27 cellular contexts compared by ENCODE assay signal in genomic region chr5:22514231-22514630, GRCh38.
A peak's percentile ranks its signal among the peaks of the same experiment; 100 is the strongest.
DNase-seq lines count a peak whose midpoint lies in the region; FAIRE-seq and TF ChIP-seq lines count a peak whose summit lies in the region.
"Had no signal": no experiment of that assay in that cellular context is flagged by ENCODE, and none has a peak within 500 bp of the region (broad histone marks: within the 10 kb centered on the region; RNA-seq: fewer than 3 reads in every experiment).

No MANE protein-coding gene starts in this region.

- H3K9ac ChIP-seq in mammary epithelial cell (ENCODE audit: insufficient read depth, low read length), result no peak overlapping the region
- H3K9ac ChIP-seq: BLaER1 treated with 17β-estradiol and CSF1 and Interleukin-3, amounts not matched to agents 10 nM and 100 nM had no signal

- no peaks in the 10 kb centered on the region for H3K36me3 Mint-ChIP-seq in endothelial cell (ENCODE audit: low read depth, unreplicated experiment)

- no peaks in the 10 kb centered on the region for H3K27me3 Mint-ChIP-seq in endothelial cell (ENCODE audit: unreplicated experiment)
- H3K27me3 Mint-ChIP-seq: CD4-positive, alpha-beta T cell had no signal

- CTCF ChIA-PET in RWPE1 (lab: Yijun Ruan, JAX), result no interaction called here
- CTCF ChIA-PET in mammary epithelial cell (lab: Charles Lee; ENCODE audit: low non-redundant PET), result no interaction called here

- H4K20me1 ChIP-seq in mammary epithelial cell (ENCODE audit: insufficient read depth, low read length), result no peaks in the 10 kb centered on the region
- H4K20me1 ChIP-seq: BLaER1 treated with 17β-estradiol and CSF1 and Interleukin-3, amounts not matched to agents 10 nM and 100 nM had no signal

- H3K27ac Mint-ChIP-seq in endothelial cell (ENCODE audit: unreplicated experiment), result no peak overlapping the region
- H3K27ac Mint-ChIP-seq: CD4-positive, alpha-beta T cell; GM23338; HFFc6 had no signal

- POLR2A ChIA-PET in RWPE1 (lab: Yijun Ruan, JAX; ENCODE audit: low non-redundant PET), result no interaction called here

- DNase-seq in A172 (ENCODE audit: low spot score) (peak; percentile 44), H54 (ENCODE audit: insufficient read length, low spot score) (peak; percentile 6), RWPE1 (ENCODE audit: low spot score) (peak; percentile 30), mammary epithelial cell (peak; percentile 40), posterior cingulate gyrus (no peak), endothelial cell (ENCODE audit: low spot score) (no peak), NCI-H446 treated with DMSO at 0.1 percent for 48 hours (lab: John Stamatoyannopoulos, UW) (no peak)
- DNase-seq in activated CD4-positive, CD25-positive, alpha-beta regulatory T cell (lab: John Stamatoyannopoulos, UW), result no peak
- DNase-seq: AML-193; CD4-positive, alpha-beta T cell; HFFc6; KBM-7; MG63; NCI-H1105 treated with DMSO at 0.1 percent for 48 hours; NCI-H146; NCI-H1930; NCI-H524 treated with DMSO at 0.1 percent for 48 hours; NCI-H82; NK-92 treated with Interleukin-12 subunit alpha and Interleukin-12 subunit beta, amount 100 ng/mL, for 24 hours; PC-3; SHP77 had no signal

- no peak for TF ChIP-seq POLR2A in H54 (IDR thresholded peaks at IDR 0.05; ENCODE audit: low read depth, low read length)

- H3K79me2 ChIP-seq in mammary epithelial cell (ENCODE audit: insufficient read depth, low read length), result no peaks in the 10 kb centered on the region

- H3K27ac ChIP-seq in RWPE1, result no peak overlapping the region
- H3K27ac ChIP-seq in mammary epithelial cell (ENCODE audit: insufficient read depth, low read depth, low read length), result no peak overlapping the region
- H3K27ac ChIP-seq: A549; BLaER1 treated with 17β-estradiol and CSF1 and Interleukin-3, amounts not matched to agents 10 nM and 100 nM had no signal

- no peaks in the 10 kb centered on the region for H3K27me3 ChIP-seq in mammary epithelial cell (ENCODE audit: insufficient read depth, low read length)
- H3K27me3 ChIP-seq: BLaER1 treated with 17β-estradiol and CSF1 and Interleukin-3, amounts not matched to agents 10 nM and 100 nM; MG63 had no signal

- peak; percentile 85 for FAIRE-seq in H54 (lab: Jason Lieb, UNC)
- FAIRE-seq: A549, G401.6, GM12878 had no signal

- no TSS peak for BruUV-seq in mammary epithelial cell (replicated peaks; lab: Mats Ljungman, UMichigan)

- peaks cover 4% of the 10 kb centered on the region for H3K4me1 ChIP-seq in mammary epithelial cell (ENCODE audit: insufficient read depth, low read length)
- H3K4me1 ChIP-seq: A549; BLaER1 treated with 17β-estradiol and CSF1 and Interleukin-3, amounts not matched to agents 10 nM and 100 nM; HAP-1 had no signal

- TF ChIP-seq CTCF in RWPE1 (conservative IDR thresholded peaks at IDR 0.05; ENCODE audit: low read depth) (no peak), mammary epithelial cell (conservative IDR thresholded peaks at IDR 0.05 in 1 of 2, IDR thresholded peaks at IDR 0.05 in 1 of 2; ENCODE audit: extremely low read depth in 1 of 2, insufficient read depth in 1 of 2, low read depth in 1 of 2, low read length in 2 of 2) (no peak), endothelial cell (IDR thresholded peaks at IDR 0.05; ENCODE audit: unreplicated experiment) (no peak)

- in situ Hi-C loops in mammary epithelial cell (cut with MboI; ENCODE audit: low sequenced_read_pairs in 2 of 2), result no loop called here

- no peak overlapping the region for H3K4me3 ChIP-seq in mammary epithelial cell (replicated peaks in 1 of 3; ENCODE audit: insufficient read depth in 1 of 3, low read depth in 2 of 3, low read length in 3 of 3)
- H3K4me3 ChIP-seq: A549; BLaER1 treated with 17β-estradiol and CSF1 and Interleukin-3, amounts not matched to agents 10 nM and 100 nM; GM12878; GM23338; HAP-1; MG63 had no signal

- no peaks in the 10 kb centered on the region for H3K9me3 Mint-ChIP-seq in endothelial cell (ENCODE audit: unreplicated experiment)
- H3K9me3 Mint-ChIP-seq: GM23338 had no signal

- H3K4me3 Mint-ChIP-seq in endothelial cell (ENCODE audit: unreplicated experiment), result no peak overlapping the region
- H3K4me3 Mint-ChIP-seq: CD4-positive, alpha-beta T cell; GM23338; HFFc6 had no signal

- H2AFZ ChIP-seq in mammary epithelial cell (ENCODE audit: low read depth, low read length), result no peak overlapping the region
- H2AFZ ChIP-seq: GM23338 had no signal

- intact Hi-C loops in mammary epithelial cell (cut with micrococcal nuclease), result no loop called here
- intact Hi-C loops in posterior cingulate gyrus (cut with DNase I), result no loop called here

- dilution Hi-C loops in mammary epithelial cell (cut with HindIII; ENCODE audit: low sequenced_read_pairs), result no loop called here

- H3K4me1 Mint-ChIP-seq in endothelial cell (ENCODE audit: unreplicated experiment), result peaks cover 2% of the 10 kb centered on the region
- H3K4me1 Mint-ChIP-seq: GM23338 had no signal

- no peaks in the 10 kb centered on the region for H3K36me3 ChIP-seq in mammary epithelial cell (ENCODE audit: insufficient read depth, low read length)
- H3K36me3 ChIP-seq: BLaER1 treated with 17β-estradiol and CSF1 and Interleukin-3, amounts not matched to agents 10 nM and 100 nM; HAP-1; MG63 had no signal

- no peak overlapping the region for H3K4me2 ChIP-seq in mammary epithelial cell (ENCODE audit: insufficient read depth, low read depth, low read length)
- H3K4me2 ChIP-seq: A549; BLaER1 treated with 17β-estradiol and CSF1 and Interleukin-3, amounts not matched to agents 10 nM and 100 nM; GM23338 had no signal

- H3K9me3 ChIP-seq in mammary epithelial cell (replicated peaks; ENCODE audit: insufficient read depth, low read length), result no peaks in the 10 kb centered on the region
- H3K9me3 ChIP-seq: A549; BLaER1 treated with 17β-estradiol and CSF1 and Interleukin-3, amounts not matched to agents 10 nM and 100 nM; HAP-1; MG63 had no signal

Comparison
In these comparisons a context has a peak if more than half of its experiments do, and no peak if none do; other contexts are left out.
1. DNase-seq: peak in A172 (single experiment), H54 (single experiment), RWPE1 (single experiment) and mammary epithelial cell (single experiment); none in posterior cingulate gyrus (0 of 10), activated CD4-positive, CD25-positive, alpha-beta regulatory T cell (0 of 4), endothelial cell (single experiment) and NCI-H446 treated with DMSO at 0.1 percent for 48 hours (single experiment).